Comparison of ENCODE assay signal across 21 cellular contexts in genomic region chr10:86964061-86964846, GRCh38. TPM values are rescaled to one million over a fixed set of nuclear protein-coding genes. Genes with fewer than 3 reads are reported as not detected.
DNase-seq lines count a peak whose midpoint lies in the region; ATAC-seq, FAIRE-seq and TF ChIP-seq lines count a peak whose summit lies in the region.
"Had no signal": no experiment of that assay in that cellular context is flagged by ENCODE, and none has a peak within 500 bp of the region (broad histone marks: within the 10 kb centered on the region; RNA-seq: fewer than 3 reads in every experiment).

No MANE protein-coding gene starts in this region.

- TF ChIP-seq CTCF in right lobe of liver (IDR thresholded peaks at IDR 0.05) (no peak), HepG2 (CRISPR knock-in tag; IDR thresholded peaks at IDR 0.05) (no peak), adrenal gland (IDR thresholded peaks at IDR 0.05) (no peak), mucosa of descending colon (IDR thresholded peaks at IDR 0.05) (no peak)

- H4K20me1 ChIP-seq in HepG2 (ENCODE audit: insufficient read depth, low read length) = no peaks in the 10 kb centered on the region

- DNase-seq in right lobe of liver (peak in 2 of 3 donors; percentile 30 to 38), HepG2 (ENCODE audit: low spot score) (no peak), adrenal gland (peak in 5 of 7 donors; percentile 15 to 55 (median 40)), mesendoderm (no peak), AG08395 (ENCODE audit: low spot score) (no peak), SJCRH30 (no peak), mucosa of descending colon (no peak)
- DNase-seq: esophagus squamous epithelium; midbrain; NCI-H1417 treated with DMSO at 0.1 percent for 48 hours; NCI-H2227 treated with DMSO at 0.1 percent for 48 hours; NK-92 treated with Interleukin-12 subunit alpha and Interleukin-12 subunit beta, amount 100 ng/mL, for 24 hours; SIG-M5 had no signal

- H3K18ac ChIP-seq in mesendoderm (ENCODE audit: low read length) = no peak overlapping the region

- H3K27ac ChIP-seq in right lobe of liver (no peak overlapping the region), HepG2 (ENCODE audit: extremely low read length, insufficient read depth, low read length) (no peak overlapping the region), adrenal gland (peak overlapping the region in 1 of 5 donors; percentile 13), mesendoderm (ENCODE audit: low read depth, low read length) (no peak overlapping the region), SJCRH30 (no peak overlapping the region)
- H3K27ac ChIP-seq: heart left ventricle had no signal

- H3K9ac ChIP-seq in HepG2 (ENCODE audit: insufficient read depth, low read depth, low read length) (no peak overlapping the region), mesendoderm (ENCODE audit: low read length) (no peak overlapping the region)

- 90% methylated on average over 6 of the region's 13 CpGs for WGBS in right lobe of liver (ENCODE audit: insufficient coverage, low coverage, low lambda C conversion rate, missing lambda C conversion rate)
- no CpG with 5 or more reads among the region's 13 CpGs for WGBS in HepG2 (ENCODE audit: low lambda C conversion rate)
- 67 to 85% (median 76%) methylated on average over 4 to 13 of the region's 13 CpGs for WGBS in adrenal gland, 4 donors
- no CpG with 5 or more reads among the region's 13 CpGs for WGBS in mesendoderm (ENCODE audit: extremely low coverage, insufficient coverage, low lambda C conversion rate)

- peak overlapping the region; percentile 30 for H3K56ac ChIP-seq in mesendoderm (ENCODE audit: low read length)

- H2AK5ac ChIP-seq in mesendoderm (ENCODE audit: low read length) = no peak overlapping the region

- BruUV-seq in HepG2 (replicated peaks; lab: Mats Ljungman, UMichigan) = no TSS peak

- H3K36me3 ChIP-seq in right lobe of liver (no peaks in the 10 kb centered on the region), HepG2 (replicated peaks in 1 of 2; ENCODE audit: control insufficient read depth in 1 of 2, insufficient read depth in 2 of 2, low read length in 2 of 2) (no peaks in the 10 kb centered on the region), adrenal gland (replicated peaks in 1 of 2) (no peaks in the 10 kb centered on the region), mesendoderm (ENCODE audit: control insufficient read depth, insufficient read depth, low read length) (no peaks in the 10 kb centered on the region), SJCRH30 (no peaks in the 10 kb centered on the region), mucosa of descending colon (ENCODE audit: low read depth) (no peaks in the 10 kb centered on the region)
- H3K36me3 ChIP-seq: breast epithelium, esophagus squamous epithelium, heart left ventricle had no signal

- intact Hi-C loops in right lobe of liver (cut with DNase I) = no loop called here
- intact Hi-C loops in HepG2 (cut with micrococcal nuclease; ENCODE audit: unreplicated experiment) = no loop called here
- intact Hi-C loops in adrenal gland (cut with DNase I) = no loop called here
- intact Hi-C loops in mucosa of descending colon (cut with DNase I, micrococcal nuclease) = no loop called here

- TF ChIP-seq POLR2A in right lobe of liver (IDR thresholded peaks at IDR 0.05) (no peak), HepG2 (IDR thresholded peaks at IDR 0.05; ENCODE audit: insufficient read depth in 1 of 2, low read depth in 2 of 2, low read length in 2 of 2) (no peak), adrenal gland (IDR thresholded peaks at IDR 0.05) (no peak)

- H3K79me2 ChIP-seq in HepG2 (ENCODE audit: insufficient read depth, low read length) (no peaks in the 10 kb centered on the region), mesendoderm (ENCODE audit: control insufficient read depth, insufficient read depth, low read length) (no peaks in the 10 kb centered on the region)

- H4K5ac ChIP-seq in mesendoderm (ENCODE audit: low read length) = no peak overlapping the region

- no peak for TF ChIP-seq RAD21 in HepG2 (CRISPR knock-in tag; IDR thresholded peaks at IDR 0.05)

- no peak overlapping the region for H2BK15ac ChIP-seq in mesendoderm (replicated peaks; ENCODE audit: low read depth)

- ATAC-seq in right lobe of liver = no peak
- ATAC-seq in HepG2 = no peak
- ATAC-seq in mucosa of descending colon = no peak
- no peak for ATAC-seq in HG03342 (IDR thresholded peaks at IDR 0.05; ENCODE audit: unreplicated experiment)
- ATAC-seq: activated CD4-positive, CD25-positive, alpha-beta regulatory T cell treated with anti-CD3 and anti-CD28 coated beads, Interleukin-2, amount 50 U/mL, for 24 hours; activated naive CD4-positive, alpha-beta T cell treated with anti-CD3 and anti-CD28 coated beads, Interleukin-2, amount 50 U/mL, for 72 hours; heart left ventricle had no signal

- no peak overlapping the region for H3K4me2 ChIP-seq in HepG2 (ENCODE audit: low read depth, low read length)
- H3K4me2 ChIP-seq in mesendoderm (ENCODE audit: low read length) = no peak overlapping the region

- H3K4me1 ChIP-seq in right lobe of liver = peaks cover 0 to 15% (median 0%) of the 10 kb centered on the region in 4 donors
- peaks cover 49% of the 10 kb centered on the region for H3K4me1 ChIP-seq in HepG2 (ENCODE audit: insufficient read depth, low read length)
- peaks cover 29 to 50% of the 10 kb centered on the region in 2 donors for H3K4me1 ChIP-seq in adrenal gland (replicated peaks in 1 of 2)
- H3K4me1 ChIP-seq in mesendoderm (ENCODE audit: control insufficient read depth, low read depth, low read length) = peaks cover 7% of the 10 kb centered on the region
- peaks cover 40% of the 10 kb centered on the region for H3K4me1 ChIP-seq in SJCRH30
- peaks cover 18% of the 10 kb centered on the region for H3K4me1 ChIP-seq in mucosa of descending colon (ENCODE audit: low read depth)

- H3K23ac ChIP-seq in mesendoderm (ENCODE audit: low read length) = no peak overlapping the region

- H3K9me3 ChIP-seq in right lobe of liver (no peaks in the 10 kb centered on the region), HepG2 (ENCODE audit: low read length) (no peaks in the 10 kb centered on the region), adrenal gland (replicated peaks in 1 of 3) (no peaks in the 10 kb centered on the region), SJCRH30 (replicated peaks) (no peaks in the 10 kb centered on the region), mucosa of descending colon (no peaks in the 10 kb centered on the region)
- H3K9me3 ChIP-seq: breast epithelium, esophagus squamous epithelium, heart left ventricle had no signal

- in situ Hi-C loops in HepG2 (cut with HindIII; ENCODE audit: extremely low pct_ligation_motif_present, low pct_unique_long_range_greater_than_20kb) = no loop called here

- H2BK120ac ChIP-seq in mesendoderm (ENCODE audit: low read depth, low read length) = no peak overlapping the region

- no peaks in the 10 kb centered on the region for H3K27me3 ChIP-seq in right lobe of liver
- peaks cover 6 to 59% of the 10 kb centered on the region in 2 experiments; a peak in 4 of 5 replicates for H3K27me3 ChIP-seq in HepG2 (ENCODE audit: control insufficient read depth in 1 of 2, insufficient read depth in 2 of 2, low read length in 2 of 2)
- H3K27me3 ChIP-seq in adrenal gland = no peaks in the 10 kb centered on the region
- H3K27me3 ChIP-seq in mesendoderm (ENCODE audit: insufficient read depth, low read length, poor library complexity) = no peaks in the 10 kb centered on the region
- no peaks in the 10 kb centered on the region for H3K27me3 ChIP-seq in SJCRH30
- H3K27me3 ChIP-seq: breast epithelium, esophagus squamous epithelium had no signal

- H2BK5ac ChIP-seq in mesendoderm (ENCODE audit: low read length) = no peak overlapping the region

- no peaks in the 10 kb centered on the region for H3K79me1 ChIP-seq in mesendoderm (ENCODE audit: low read length)

- no peak for FAIRE-seq in HepG2 (lab: Jason Lieb, UNC)
- FAIRE-seq: keratinocyte had no signal

- POLR2A ChIA-PET in HepG2 (lab: Yijun Ruan, JAX) = no interaction called here

- no peak overlapping the region for H2AFZ ChIP-seq in HepG2 (ENCODE audit: low read length)

- no peak for TF ChIP-seq EP300 in HepG2 (IDR thresholded peaks at IDR 0.05; ENCODE audit: low read depth in 2 of 2, low read length in 2 of 2)
- no peak for TF ChIP-seq EP300 in HepG2 (CRISPR knock-in tag; IDR thresholded peaks at IDR 0.05; ENCODE audit: borderline replicate concordance)

- no peak overlapping the region for H3K4ac ChIP-seq in mesendoderm (ENCODE audit: low read depth, low read length)

- CTCF ChIA-PET in HepG2 (lab: Yijun Ruan, JAX; ENCODE audit: low intra/inter-chr PET ratio, low total read pairs) = no interaction called here

- no peak overlapping the region for H4K8ac ChIP-seq in mesendoderm (ENCODE audit: low read depth, low read length)

- H3K4me3 ChIP-seq in right lobe of liver (no peak overlapping the region), HepG2 (replicated peaks in 1 of 3; ENCODE audit: insufficient read depth in 1 of 3, low read depth in 2 of 3, low read length in 3 of 3) (no peak overlapping the region; a peak in 1 of 6 replicates), adrenal gland (no peak overlapping the region), mesendoderm (ENCODE audit: low read length) (no peak overlapping the region), SJCRH30 (no peak overlapping the region), mucosa of descending colon (no peak overlapping the region)
- H3K4me3 ChIP-seq: breast epithelium, esophagus squamous epithelium, heart left ventricle had no signal

RNA-seq across cellular contexts. Expression of gene ADIRF, which starts 4.0 kb away (rescaled TPM):
- total RNA-seq in right lobe of liver (10 to 100 TPM; 11.1 to 77.6 (median 28.6) TPM), HepG2 (2016; rRNA removed; fragmentation: Illumina TruSeq; extraction: Trizol) (0.40 and 0.44 TPM in 2 replicates), adrenal gland (10 to 100 TPM; 15.3 to 38.1 (median 22.6) TPM), mucosa of descending colon (100 to 1,000 TPM in 1 of 3 donors, 10 to 100 TPM in 2; 48.6 to 127 (median 90.6) TPM)
- total RNA-seq in HepG2 (2016; cell fraction: cytosol; rRNA removed; fragmentation: Illumina TruSeq; extraction: Trizol; ENCODE audit: low read depth) = not detected in 2 replicates
- total RNA-seq in HepG2 (2016; cell fraction: insoluble cytoplasmic fraction; rRNA removed; fragmentation: Illumina TruSeq; extraction: Trizol) = 0.17 TPM in 1 of 2 replicates, not detected in the other
- total RNA-seq in HepG2 (2016; cell fraction: membrane; rRNA removed; fragmentation: Illumina TruSeq; extraction: Trizol) = 0.41 TPM in 1 of 2 replicates, not detected in the other
- total RNA-seq in HepG2 (2016; cell fraction: nucleus; rRNA removed; fragmentation: Illumina TruSeq; extraction: Trizol) = not detected in 2 replicates
- polyA plus RNA-seq in HepG2 (2011; rRNA removed) (0.13 TPM in 1 of 2 replicates, not detected in the other), adrenal gland (100 to 1,000 TPM in 1 of 3 donors, 10 to 100 TPM in 1, 1 to 10 TPM in 1; 6.6 to 592 (median 52.2) TPM)
- 0.13 TPM in 1 of 2 replicates, not detected in the other for polyA plus RNA-seq in HepG2 (2011; cell fraction: cytosol; rRNA removed)
- polyA plus RNA-seq in HepG2 (2011; cell fraction: nucleus; rRNA removed) = not detected in 2 replicates
- polyA plus RNA-seq in HepG2 (2012) = not detected in 2 replicates
- 0.27 and 0.36 TPM in 2 replicates for polyA plus RNA-seq in HepG2 (2016; cell fraction: cytosol; fragmentation: Illumina TruSeq; extraction: Trizol; ENCODE audit: low read depth)
- polyA plus RNA-seq in HepG2 (2016; cell fraction: insoluble cytoplasmic fraction; fragmentation: Illumina TruSeq; extraction: Trizol; ENCODE audit: low read depth) = not detected in 2 replicates
- polyA plus RNA-seq in HepG2 (2016; cell fraction: membrane; fragmentation: Illumina TruSeq; extraction: Trizol; ENCODE audit: low read depth) = 0.62 and 1.4 TPM in 2 replicates
- not detected in 2 replicates for polyA plus RNA-seq in HepG2 (2016; cell fraction: nucleus; fragmentation: Illumina TruSeq; extraction: Trizol; ENCODE audit: insufficient read depth, low read depth)
- not detected in 2 replicates for polyA minus RNA-seq in HepG2 (2011; rRNA and poly(A)+ RNA removed; ENCODE audit: low replicate concordance)
- not detected in 2 replicates for polyA minus RNA-seq in HepG2 (2011; cell fraction: cytosol; rRNA and poly(A)+ RNA removed)
- polyA minus RNA-seq in HepG2 (2011; cell fraction: nucleus; rRNA and poly(A)+ RNA removed) = not detected in 2 replicates
- 0.06 TPM for polyA plus RNA-seq in mesendoderm (2013, experiment 1 of 2)
- 0.17 TPM for polyA plus RNA-seq in mesendoderm (2013, experiment 2 of 2)
- total RNA-seq in SJCRH30 (2014; rRNA removed; shearing (Covaris generic)) = 0.34 and 0.68 TPM in 2 replicates
- total RNA-seq: activated naive CD4-positive, alpha-beta T cell treated with anti-CD3 and anti-CD28 coated beads, Interleukin-2, amount 50 U/mL, for 72 hours; T-helper 2 cell treated with Interferon-gamma antibody and Interleukin-4, amounts not matched to agents 100 ng/mL and 5 ng/mL, for 36 hours had no signal

RNA-seq across cellular contexts. Expression of gene SNCG, which starts 5.9 kb away (rescaled TPM):
- 10 to 100 TPM in 2 of 6 experiments, 1 to 10 TPM in 4; 1.1 to 21.2 (median 2.2) TPM for total RNA-seq in right lobe of liver
- 0.22 TPM in 1 of 2 replicates, not detected in the other for total RNA-seq in HepG2 (2016; rRNA removed; fragmentation: Illumina TruSeq; extraction: Trizol)
- not detected in 2 replicates for total RNA-seq in HepG2 (2016; cell fraction: cytosol; rRNA removed; fragmentation: Illumina TruSeq; extraction: Trizol; ENCODE audit: low read depth)
- not detected in 2 replicates for total RNA-seq in HepG2 (2016; cell fraction: insoluble cytoplasmic fraction; rRNA removed; fragmentation: Illumina TruSeq; extraction: Trizol)
- total RNA-seq in HepG2 (2016; cell fraction: membrane; rRNA removed; fragmentation: Illumina TruSeq; extraction: Trizol) = not detected in 2 replicates
- total RNA-seq in HepG2 (2016; cell fraction: nucleus; rRNA removed; fragmentation: Illumina TruSeq; extraction: Trizol) = not detected in 2 replicates
- 0.86 and 0.91 TPM in 2 replicates for polyA plus RNA-seq in HepG2 (2011; rRNA removed)
- 1.1 and 1.8 TPM in 2 replicates for polyA plus RNA-seq in HepG2 (2011; cell fraction: cytosol; rRNA removed)
- polyA plus RNA-seq in HepG2 (2011; cell fraction: nucleus; rRNA removed) = 1.2 and 1.8 TPM in 2 replicates
- polyA plus RNA-seq in HepG2 (2012) = 0.32 TPM in 1 of 2 replicates, not detected in the other
- polyA plus RNA-seq in HepG2 (2016; cell fraction: cytosol; fragmentation: Illumina TruSeq; extraction: Trizol; ENCODE audit: low read depth) = 0.33 and 0.71 TPM in 2 replicates
- not detected in 2 replicates for polyA plus RNA-seq in HepG2 (2016; cell fraction: insoluble cytoplasmic fraction; fragmentation: Illumina TruSeq; extraction: Trizol; ENCODE audit: low read depth)
- polyA plus RNA-seq in HepG2 (2016; cell fraction: membrane; fragmentation: Illumina TruSeq; extraction: Trizol; ENCODE audit: low read depth) = 0.30 and 0.38 TPM in 2 replicates
- polyA plus RNA-seq in HepG2 (2016; cell fraction: nucleus; fragmentation: Illumina TruSeq; extraction: Trizol; ENCODE audit: insufficient read depth, low read depth) = not detected in 2 replicates
- polyA minus RNA-seq in HepG2 (2011; rRNA and poly(A)+ RNA removed; ENCODE audit: low replicate concordance) = 0.56 and 4.7 TPM in 2 replicates
- polyA minus RNA-seq in HepG2 (2011; cell fraction: cytosol; rRNA and poly(A)+ RNA removed) = 0.79 and 1.4 TPM in 2 replicates
- polyA minus RNA-seq in HepG2 (2011; cell fraction: nucleus; rRNA and poly(A)+ RNA removed) = not detected in 2 replicates
- 100 to 1,000 TPM; 177 to 599 (median 404) TPM for total RNA-seq in adrenal gland
- 1,000 to 10,000 TPM in 1 of 3 donors, 100 to 1,000 TPM in 2; 176 to 1,434 (median 799) TPM for polyA plus RNA-seq in adrenal gland
- 2.8 TPM for polyA plus RNA-seq in mesendoderm (2013, experiment 1 of 2)
- polyA plus RNA-seq in mesendoderm (2013, experiment 2 of 2) = 3.3 TPM
- total RNA-seq in SJCRH30 (2014; rRNA removed; shearing (Covaris generic)) = 38.1 and 55.5 TPM in 2 replicates
- total RNA-seq in mucosa of descending colon = 10 to 100 TPM in 1 of 3 donors, 1 to 10 TPM in 2; 2.9 to 22.1 (median 8.3) TPM
- total RNA-seq: T-helper 2 cell treated with Interferon-gamma antibody and Interleukin-4, amounts not matched to agents 100 ng/mL and 5 ng/mL, for 36 hours had no signal

RNA-seq across cellular contexts. Expression of gene MMRN2, which starts 6.8 kb away (rescaled TPM):
- total RNA-seq in right lobe of liver = 10 to 100 TPM in 3 of 6 experiments, 1 to 10 TPM in 3; 6.2 to 11.8 (median 9.1) TPM
- 0.04 TPM in 1 of 2 replicates, not detected in the other for total RNA-seq in HepG2 (2016; rRNA removed; fragmentation: Illumina TruSeq; extraction: Trizol)
- total RNA-seq in HepG2 (2016; cell fraction: cytosol; rRNA removed; fragmentation: Illumina TruSeq; extraction: Trizol; ENCODE audit: low read depth) = not detected in 2 replicates
- total RNA-seq in HepG2 (2016; cell fraction: insoluble cytoplasmic fraction; rRNA removed; fragmentation: Illumina TruSeq; extraction: Trizol) = not detected in 2 replicates
- not detected in 2 replicates for total RNA-seq in HepG2 (2016; cell fraction: membrane; rRNA removed; fragmentation: Illumina TruSeq; extraction: Trizol)
- not detected in 2 replicates for total RNA-seq in HepG2 (2016; cell fraction: nucleus; rRNA removed; fragmentation: Illumina TruSeq; extraction: Trizol)
- polyA plus RNA-seq in HepG2 (2011; rRNA removed) = 0.03 TPM in 1 of 2 replicates, not detected in the other
- 0.01 and 0.04 TPM in 2 replicates for polyA plus RNA-seq in HepG2 (2011; cell fraction: cytosol; rRNA removed)
- 0.07 and 0.13 TPM in 2 replicates for polyA plus RNA-seq in HepG2 (2011; cell fraction: nucleus; rRNA removed)
- polyA plus RNA-seq in HepG2 (2012) = 0.19 and 0.20 TPM in 2 replicates
- polyA plus RNA-seq in HepG2 (2016; cell fraction: cytosol; fragmentation: Illumina TruSeq; extraction: Trizol; ENCODE audit: low read depth) = not detected in 2 replicates
- not detected in 2 replicates for polyA plus RNA-seq in HepG2 (2016; cell fraction: insoluble cytoplasmic fraction; fragmentation: Illumina TruSeq; extraction: Trizol; ENCODE audit: low read depth)
- 0.07 TPM in 1 of 2 replicates, not detected in the other for polyA plus RNA-seq in HepG2 (2016; cell fraction: membrane; fragmentation: Illumina TruSeq; extraction: Trizol; ENCODE audit: low read depth)
- polyA plus RNA-seq in HepG2 (2016; cell fraction: nucleus; fragmentation: Illumina TruSeq; extraction: Trizol; ENCODE audit: insufficient read depth, low read depth) = not detected in 2 replicates
- polyA minus RNA-seq in HepG2 (2011; rRNA and poly(A)+ RNA removed; ENCODE audit: low replicate concordance) = 0.04 and 0.70 TPM in 2 replicates
- not detected in 2 replicates for polyA minus RNA-seq in HepG2 (2011; cell fraction: cytosol; rRNA and poly(A)+ RNA removed)
- not detected in 2 replicates for polyA minus RNA-seq in HepG2 (2011; cell fraction: nucleus; rRNA and poly(A)+ RNA removed)
- 10 to 100 TPM; 26.3 to 44.2 (median 36.6) TPM for total RNA-seq in adrenal gland
- polyA plus RNA-seq in adrenal gland = 10 to 100 TPM in 2 of 3 donors, 1 to 10 TPM in 1; 9.5 to 16.5 (median 13.4) TPM
- 0.46 TPM for polyA plus RNA-seq in mesendoderm (2013, experiment 1 of 2)
- 0.29 TPM for polyA plus RNA-seq in mesendoderm (2013, experiment 2 of 2)
- total RNA-seq in SJCRH30 (2014; rRNA removed; shearing (Covaris generic)) = 1.6 and 1.9 TPM in 2 replicates
- 10 to 100 TPM in 1 of 3 donors, 1 to 10 TPM in 2; 5.7 to 11.5 (median 8.3) TPM for total RNA-seq in mucosa of descending colon
- total RNA-seq: activated naive CD4-positive, alpha-beta T cell treated with anti-CD3 and anti-CD28 coated beads, Interleukin-2, amount 50 U/mL, for 72 hours; T-helper 2 cell treated with Interferon-gamma antibody and Interleukin-4, amounts not matched to agents 100 ng/mL and 5 ng/mL, for 36 hours had no signal

RNA-seq across cellular contexts. Expression of gene FAM25A, which starts 55.8 kb away (rescaled TPM):
- total RNA-seq in right lobe of liver (not detected), HepG2 (2016; rRNA removed; fragmentation: Illumina TruSeq; extraction: Trizol) (not detected in 2 replicates), adrenal gland (1 to 10 TPM in 3 of 8 donors, not detected in 5; 1.2 to 5.5 (median 2.0) TPM), mucosa of descending colon (not detected)
- total RNA-seq in HepG2 (2016; cell fraction: cytosol; rRNA removed; fragmentation: Illumina TruSeq; extraction: Trizol; ENCODE audit: low read depth) = not detected in 2 replicates
- total RNA-seq in HepG2 (2016; cell fraction: insoluble cytoplasmic fraction; rRNA removed; fragmentation: Illumina TruSeq; extraction: Trizol) = not detected in 2 replicates
- total RNA-seq in HepG2 (2016; cell fraction: membrane; rRNA removed; fragmentation: Illumina TruSeq; extraction: Trizol) = not detected in 2 replicates
- total RNA-seq in HepG2 (2016; cell fraction: nucleus; rRNA removed; fragmentation: Illumina TruSeq; extraction: Trizol) = not detected in 2 replicates
- polyA plus RNA-seq in HepG2 (2011; rRNA removed) (not detected in 2 replicates), adrenal gland (10 to 100 TPM in 1 of 3 donors, 1 to 10 TPM in 2; 4.3 to 36.6 (median 6.3) TPM)
- polyA plus RNA-seq in HepG2 (2011; cell fraction: cytosol; rRNA removed) = not detected in 2 replicates
- polyA plus RNA-seq in HepG2 (2011; cell fraction: nucleus; rRNA removed) = not detected in 2 replicates
- not detected in 2 replicates for polyA plus RNA-seq in HepG2 (2012)
- not detected in 2 replicates for polyA plus RNA-seq in HepG2 (2016; cell fraction: cytosol; fragmentation: Illumina TruSeq; extraction: Trizol; ENCODE audit: low read depth)
- not detected in 2 replicates for polyA plus RNA-seq in HepG2 (2016; cell fraction: insoluble cytoplasmic fraction; fragmentation: Illumina TruSeq; extraction: Trizol; ENCODE audit: low read depth)
- not detected in 2 replicates for polyA plus RNA-seq in HepG2 (2016; cell fraction: membrane; fragmentation: Illumina TruSeq; extraction: Trizol; ENCODE audit: low read depth)
- polyA plus RNA-seq in HepG2 (2016; cell fraction: nucleus; fragmentation: Illumina TruSeq; extraction: Trizol; ENCODE audit: insufficient read depth, low read depth) = not detected in 2 replicates
- not detected in 2 replicates for polyA minus RNA-seq in HepG2 (2011; rRNA and poly(A)+ RNA removed; ENCODE audit: low replicate concordance)
- not detected in 2 replicates for polyA minus RNA-seq in HepG2 (2011; cell fraction: cytosol; rRNA and poly(A)+ RNA removed)
- not detected in 2 replicates for polyA minus RNA-seq in HepG2 (2011; cell fraction: nucleus; rRNA and poly(A)+ RNA removed)
- polyA plus RNA-seq in mesendoderm (2013, experiment 1 of 2) = not detected
- not detected for polyA plus RNA-seq in mesendoderm (2013, experiment 2 of 2)
- not detected in 2 replicates for total RNA-seq in SJCRH30 (2014; rRNA removed; shearing (Covaris generic))
- total RNA-seq: activated naive CD4-positive, alpha-beta T cell treated with anti-CD3 and anti-CD28 coated beads, Interleukin-2, amount 50 U/mL, for 72 hours; breast epithelium; heart left ventricle; HT1080; T-helper 2 cell treated with Interferon-gamma antibody and Interleukin-4, amounts not matched to agents 100 ng/mL and 5 ng/mL, for 36 hours had no signal
- polyA plus RNA-seq: heart left ventricle had no signal

Comparison
In these comparisons a context has a peak if more than half of its experiments do, and no peak if none do; other contexts are left out.
1. DNase-seq: peak in right lobe of liver (2 of 3) and adrenal gland (5 of 7); none in HepG2 (single experiment), mesendoderm (single experiment), AG08395 (single experiment), SJCRH30 (0 of 2) and mucosa of descending colon (0 of 3).